ENCODE assay signal across 8 cellular contexts in the genomic region with DNA sequence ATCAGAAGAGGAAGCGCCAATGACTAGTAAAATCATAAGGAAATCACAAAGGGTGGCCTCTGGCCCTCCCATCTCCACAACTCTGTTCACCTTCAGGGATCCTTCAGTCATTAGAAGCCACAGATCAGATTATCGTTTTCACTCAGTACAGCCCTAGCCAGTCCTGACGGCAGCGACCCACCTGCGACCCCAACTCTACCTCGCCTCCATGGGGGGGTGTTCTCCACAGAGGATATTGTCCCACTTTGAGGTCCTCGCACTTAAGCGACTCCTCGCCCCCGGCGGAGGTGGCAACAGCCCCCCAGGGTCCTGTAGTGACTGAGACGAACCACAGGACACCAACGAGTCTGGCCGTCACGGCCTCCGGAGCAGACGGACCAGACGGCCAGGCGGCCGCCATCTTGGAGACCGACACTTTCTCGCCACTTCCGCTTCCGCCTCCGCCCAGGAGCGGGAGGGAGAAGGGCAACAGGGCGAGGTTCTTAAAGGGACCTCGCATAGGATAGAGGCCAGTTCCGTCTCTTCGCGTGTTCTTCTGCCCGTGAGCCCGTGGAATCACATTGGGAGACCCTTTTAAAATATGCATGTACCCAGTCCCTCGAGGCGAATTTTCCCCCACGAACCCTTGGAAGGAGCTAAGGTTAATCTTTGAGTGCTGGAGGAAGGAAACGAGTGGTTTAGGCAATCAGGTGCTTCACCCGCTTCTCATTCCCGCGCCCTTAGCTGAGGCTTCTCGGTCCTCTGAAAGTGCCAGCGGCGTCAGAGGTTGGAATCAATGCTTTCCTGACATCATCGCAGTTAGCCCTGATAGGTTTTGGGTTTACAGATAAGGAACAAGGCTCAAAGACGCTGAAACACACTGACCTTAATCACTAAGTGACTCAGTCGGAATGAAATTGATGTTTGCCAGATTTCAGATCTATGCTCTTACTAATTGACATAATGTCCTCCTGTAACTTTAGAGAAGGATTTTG. TPM values are rescaled to one million over a fixed set of nuclear protein-coding genes. Genes with fewer than 3 reads are reported as not detected.
DNase-seq lines count a peak whose midpoint lies in the region; ATAC-seq and TF ChIP-seq lines count a peak whose summit lies in the region.

A gene (minus strand): TSS at position 421 of the 974 bp plus-strand sequence. CDS start 21 bp downstream, at position 400.

- peak within 1 kb of the TSS; percentile 97 for H3K9ac ChIP-seq in OCI-LY3 (ENCODE audit: low read length)

- H3K27me3 ChIP-seq in OCI-LY3 (ENCODE audit: low read depth, low read length) = no peaks in the 10 kb centered on the region

- H2AFZ ChIP-seq in OCI-LY3 (ENCODE audit: low read depth, low read length) = peak within 1 kb of the TSS; percentile 90

- intact Hi-C loops in mucosa of descending colon (cut with DNase I, micrococcal nuclease) = no loop called here

- TF ChIP-seq CTCF in OCI-LY3 (IDR thresholded peaks at IDR 0.05; ENCODE audit: low read depth, low read length) (no peak), mucosa of descending colon (IDR thresholded peaks at IDR 0.05) (no peak)

- peak within 1 kb of the TSS; percentile 57 for H3K27ac ChIP-seq in OCI-LY3 (ENCODE audit: low read length)
- peak within 1 kb of the TSS; percentile 80 for H3K27ac ChIP-seq in epithelial cell of prostate

- no peaks in the 10 kb centered on the region for H4K20me1 ChIP-seq in OCI-LY3 (ENCODE audit: insufficient read depth, low read length)

- DNase-seq in D341Med (ENCODE audit: low spot score) (peak; percentile 91), HuH-7 (ENCODE audit: low spot score) (peak; percentile 74), activated T-cell treated with anti-CD3 and anti-CD28 coated beads for 24 hours (ENCODE audit: low read depth) (peak; percentile 83), epithelial cell of prostate (ENCODE audit: low read depth, low spot score) (peak; percentile 46), mucosa of descending colon (peak; percentile 93 to 94 (median 93))
- peak; percentile 77 for DNase-seq in stimulated activated CD8-positive, alpha-beta memory T cell treated with anti-CD3 and anti-CD28 coated beads, Interleukin-4, amount 100 ng/mL, for 24 hours (ENCODE audit: low read depth)

- peak; percentile 100 for ATAC-seq in GM21515 (IDR thresholded peaks at IDR 0.05; ENCODE audit: unreplicated experiment)
- ATAC-seq in mucosa of descending colon = peak; percentile 100

- H3K4me3 ChIP-seq in OCI-LY3 (ENCODE audit: low read length) = peak within 1 kb of the TSS; percentile 99
- peak within 1 kb of the TSS; percentile 93 for H3K4me3 ChIP-seq in mucosa of descending colon

- H3K4me1 ChIP-seq in OCI-LY3 (ENCODE audit: low read length) = peaks cover 4% of the 10 kb centered on the region; the same call in 1 of the 2 replicates
- peaks cover 15% of the 10 kb centered on the region for H3K4me1 ChIP-seq in mucosa of descending colon (ENCODE audit: low read depth)

- peaks cover 25% of the 10 kb centered on the region for H3K79me2 ChIP-seq in OCI-LY3 (ENCODE audit: low read length)

- H3K4me2 ChIP-seq in OCI-LY3 (ENCODE audit: low read length) = peak within 1 kb of the TSS; percentile 75

- H3K36me3 ChIP-seq in OCI-LY3 (replicated peaks; ENCODE audit: low read depth, low read length) (no peaks in the 10 kb centered on the region), mucosa of descending colon (ENCODE audit: low read depth) (no peaks in the 10 kb centered on the region)

- H3K9me3 ChIP-seq in OCI-LY3 (ENCODE audit: insufficient read depth, low read length) (no peaks in the 10 kb centered on the region), mucosa of descending colon (no peaks in the 10 kb centered on the region)

RNA-seq across cellular contexts. Expression of the gene that starts here (rescaled TPM):
- 10 to 100 TPM; 40.4 to 45.5 (median 42.6) TPM for total RNA-seq in mucosa of descending colon

Comparison
In these comparisons a context has a peak if more than half of its experiments do, and no peak if none do; other contexts are left out.
1. Peak in every context shown above with its lines: DNase-seq, ATAC-seq, H3K4me3 ChIP-seq and H3K27ac ChIP-seq.